Comparison of ENCODE assay signal across 14 cellular contexts in the genomic region with DNA sequence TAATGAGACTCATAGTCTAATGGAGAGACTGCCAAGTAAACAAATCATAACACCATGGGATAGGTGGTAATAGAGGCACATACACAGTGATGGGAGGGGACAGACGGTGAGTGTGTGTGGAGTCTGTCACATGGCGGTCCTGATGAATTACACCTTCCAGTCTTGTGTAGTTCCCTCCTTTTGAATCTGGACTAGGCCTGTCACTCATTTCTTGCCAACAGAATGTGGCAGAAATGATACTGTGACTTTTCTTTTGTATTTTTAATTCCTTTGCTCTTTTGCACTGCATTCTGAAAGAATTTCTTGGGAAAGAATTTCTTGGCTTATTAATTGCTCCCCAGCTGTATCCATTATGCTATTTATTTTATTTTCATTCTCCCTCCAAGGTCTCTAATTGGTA.
DNase-seq lines count a peak whose midpoint lies in the region; ATAC-seq, FAIRE-seq and TF ChIP-seq lines count a peak whose summit lies in the region.
"Had no signal": no experiment of that assay in that cellular context is flagged by ENCODE, and none has a peak within 500 bp of the region (broad histone marks: within the 10 kb centered on the region; RNA-seq: fewer than 3 reads in every experiment).

No MANE protein-coding gene starts in this region.

- no peak for TF ChIP-seq EP300 in K562 (IDR thresholded peaks at IDR 0.05; ENCODE audit: low read length)

- no TSS peak for BruUV-seq in K562 (replicated peaks; lab: Mats Ljungman, UMichigan)

- H3K27ac ChIP-seq in K562 (ENCODE audit: extremely low read depth, low read depth, low read length): no peak overlapping the region
- no peak overlapping the region for H3K27ac ChIP-seq in Karpas-422 (ENCODE audit: low read length)
- H3K27ac ChIP-seq: HL-60 had no signal

- in situ Hi-C loops in K562 (cut with MboI): no loop called here

- H3K4me3 ChIP-seq in K562 (no peak overlapping the region), Karpas-422 (ENCODE audit: low read length) (no peak overlapping the region)

- H3K36me3 ChIP-seq in K562 (ENCODE audit: control insufficient read depth, insufficient read depth, low read length): no peaks in the 10 kb centered on the region
- no peaks in the 10 kb centered on the region for H3K36me3 ChIP-seq in Karpas-422 (ENCODE audit: insufficient read depth, low read length)

- H3K4me1 ChIP-seq in K562 (replicated peaks in 1 of 2; ENCODE audit: control insufficient read depth in 2 of 2, insufficient read depth in 2 of 2, low read length in 2 of 2): peaks cover 0 to 12% of the 10 kb centered on the region in 2 experiments; a peak in 2 of 5 replicates
- no peaks in the 10 kb centered on the region for H3K4me1 ChIP-seq in Karpas-422 (ENCODE audit: low read length)

- DNase-seq in NCI-H2171 treated with DMSO at 0.1 percent for 48 hours (lab: John Stamatoyannopoulos, UW) (peak; percentile 10), NCI-H2171 (lab: John Stamatoyannopoulos, UW) (no peak), NCI-H1436 treated with DMSO at 0.1 percent for 48 hours (lab: John Stamatoyannopoulos, UW) (peak; percentile 60), NCI-H748 (lab: John Stamatoyannopoulos, UW; ENCODE audit: unreplicated experiment) (peak; percentile 49), K562 (ENCODE audit: extremely low read depth in 1 of 4, low spot score in 3 of 4) (no peak), Karpas-422 (no peak)
- DNase-seq: CD8-positive, alpha-beta T cell; COR-L47; DND-41; GDM1; HCEC 1CT had no signal

- no peaks in the 10 kb centered on the region for H3K79me2 ChIP-seq in K562 (ENCODE audit: control insufficient read depth, insufficient read depth, low read length)
- H3K79me2 ChIP-seq in Karpas-422 (ENCODE audit: low read length): no peaks in the 10 kb centered on the region

- H3K9me2 ChIP-seq in Karpas-422 (replicated peaks; ENCODE audit: insufficient read depth, low read length): no peaks in the 10 kb centered on the region

- H3K9me3 ChIP-seq in K562 (replicated peaks; ENCODE audit: control insufficient read depth, insufficient read depth, low read depth, low read length): no peaks in the 10 kb centered on the region
- no peaks in the 10 kb centered on the region for H3K9me3 ChIP-seq in Karpas-422 (ENCODE audit: low read length)

- H3K27me3 ChIP-seq in K562 (ENCODE audit: control insufficient read depth in 2 of 2, insufficient read depth in 2 of 2, low read length in 2 of 2) (peaks cover 2 to 19% of the 10 kb centered on the region in 2 experiments; a peak in 4 of 5 replicates), Karpas-422 (ENCODE audit: low read length) (no peaks in the 10 kb centered on the region)

- no peak for TF ChIP-seq CTCF in K562 (IDR thresholded peaks at IDR 0.05 in 2 of 3, conservative IDR thresholded peaks at IDR 0.05 in 1 of 3; ENCODE audit: insufficient read depth in 2 of 3, low read depth in 1 of 3, low read length in 3 of 3)

- CTCF ChIA-PET in K562 (lab: Yijun Ruan, JAX; ENCODE audit: low intra/inter-chr PET ratio): no interaction called here

- TF ChIP-seq POLR2A in K562 (conservative IDR thresholded peaks at IDR 0.05): no peak

- FAIRE-seq in K562 (lab: Jason Lieb, UNC): peak; percentile 44
- FAIRE-seq: GM19239 had no signal

- no peak overlapping the region for H2AFZ ChIP-seq in K562 (ENCODE audit: low read depth, low read length)
- H2AFZ ChIP-seq in Karpas-422 (ENCODE audit: low read length): no peak overlapping the region

- ATAC-seq in K562 (peak; percentile 30; the same call in 1 of the 3 replicates), GM21381 (IDR thresholded peaks at IDR 0.05; ENCODE audit: unreplicated experiment) (no peak)
- ATAC-seq: CD8-positive, alpha-beta T cell had no signal

- WGBS in K562 (ENCODE audit: insufficient coverage, low coverage, missing lambda C conversion rate): 0% methylated on average over 2 of the region's 2 CpGs

- H3K9ac ChIP-seq in K562 (ENCODE audit: insufficient read depth in 1 of 2, low read depth in 2 of 2, low read length in 2 of 2): no peak overlapping the region
- H3K9ac ChIP-seq in Karpas-422 (ENCODE audit: low read length): no peak overlapping the region

- no peak for TF ChIP-seq RAD21 in K562 (CRISPR knock-in tag; conservative IDR thresholded peaks at IDR 0.05 in 1 of 2, IDR thresholded peaks at IDR 0.05 in 1 of 2)

- POLR2A ChIA-PET in K562 (lab: Yijun Ruan, JAX): interaction anchor here (0.7 kb wide), 1 partner anchor 248 kb away, joined by 3 read pairs; no protein-coding TSS in a partner anchor

- intact Hi-C loops in K562 (cut with micrococcal nuclease): no loop called here

- H3K4me2 ChIP-seq in K562 (ENCODE audit: insufficient read depth, low read length): no peak overlapping the region
- H3K4me2 ChIP-seq in Karpas-422 (ENCODE audit: low read depth, low read length, poor library complexity, severe bottlenecking): no peak overlapping the region

- no peaks in the 10 kb centered on the region for H4K20me1 ChIP-seq in K562 (replicated peaks; ENCODE audit: control insufficient read depth, insufficient read depth, low read length)
- no peaks in the 10 kb centered on the region for H4K20me1 ChIP-seq in Karpas-422 (ENCODE audit: insufficient read depth, low read depth, low read length)

- H3K9me1 ChIP-seq in K562 (ENCODE audit: control insufficient read depth, insufficient read depth, low read length): no peaks in the 10 kb centered on the region

TF ChIP-seq in K562, 482 proteins besides CTCF, POLR2A, EP300 and RAD21:
- TF ChIP-seq PML (IDR thresholded peaks at IDR 0.05; ENCODE audit: low read length) (no peak), MEIS2 (IDR thresholded peaks at IDR 0.05; ENCODE audit: partially characterized antibody) (peak; percentile 4)
- TF ChIP-seq, protein P1, sequence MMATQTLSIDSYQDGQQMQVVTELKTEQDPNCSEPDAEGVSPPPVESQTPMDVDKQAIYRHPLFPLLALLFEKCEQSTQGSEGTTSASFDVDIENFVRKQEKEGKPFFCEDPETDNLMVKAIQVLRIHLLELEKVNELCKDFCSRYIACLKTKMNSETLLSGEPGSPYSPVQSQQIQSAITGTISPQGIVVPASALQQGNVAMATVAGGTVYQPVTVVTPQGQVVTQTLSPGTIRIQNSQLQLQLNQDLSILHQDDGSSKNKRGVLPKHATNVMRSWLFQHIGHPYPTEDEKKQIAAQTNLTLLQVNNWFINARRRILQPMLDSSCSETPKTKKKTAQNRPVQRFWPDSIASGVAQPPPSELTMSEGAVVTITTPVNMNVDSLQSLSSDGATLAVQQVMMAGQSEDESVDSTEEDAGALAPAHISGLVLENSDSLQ (IDR thresholded peaks at IDR 0.05): peak; percentile 71

Comparison
In these comparisons a context has a peak if more than half of its experiments do, and no peak if none do; other contexts are left out.
1. DNase-seq: peak in NCI-H2171 treated with DMSO at 0.1 percent for 48 hours (single experiment), NCI-H1436 treated with DMSO at 0.1 percent for 48 hours (single experiment) and NCI-H748 (single experiment); none in NCI-H2171 (single experiment), K562 (0 of 4) and Karpas-422 (single experiment).